ENCODE assay signal across 11 cellular contexts in the genomic region with DNA sequence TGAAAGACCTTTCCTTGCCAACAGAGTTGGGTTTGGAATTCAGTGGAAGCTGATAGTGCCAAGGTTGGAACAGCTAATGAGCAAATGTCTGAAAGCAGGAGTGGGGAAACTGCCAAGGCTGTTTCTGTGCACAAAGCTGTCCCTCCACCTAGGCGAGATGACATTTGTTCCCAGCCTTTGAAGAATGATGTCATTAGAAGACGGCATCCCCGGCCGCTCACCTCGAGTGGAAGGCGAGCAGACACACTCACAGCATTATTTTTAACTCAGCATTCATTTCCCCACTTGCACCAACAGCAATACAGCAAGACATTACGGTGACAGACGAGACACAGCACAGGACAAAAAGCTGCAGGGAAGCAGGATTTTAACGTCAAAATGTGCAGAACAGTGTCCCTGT.
"Had no signal": no experiment of that assay in that cellular context is flagged by ENCODE, and none has a peak within 500 bp of the region (broad histone marks: within the 10 kb centered on the region; RNA-seq: fewer than 3 reads in every experiment).

No MANE protein-coding gene starts in this region.

- FAIRE-seq: bronchial epithelial cell had no signal

- DNase-seq: activated CD4-positive, CD25-positive, alpha-beta regulatory T cell treated with anti-CD3 and anti-CD28 coated beads, Interleukin-2, amount 50 U/mL, for 72 hours; activated naive CD4-positive, alpha-beta T cell; activated T-cell treated with anti-CD3 and anti-CD28 coated beads for 4 hours; aorta; mesendoderm; psoas muscle; stimulated activated CD4-positive, alpha-beta T cell treated with anti-CD3 and anti-CD28 coated beads, Interleukin-2, amount 100 ng/mL, for 24 hours; T-helper 9 cell had no signal

- ATAC-seq: esophagus mucosa; psoas muscle; stimulated activated effector memory CD8-positive, alpha-beta T cell treated with anti-CD3 and anti-CD28 coated beads, Interleukin-12 subunit alpha, Interleukin-12 subunit beta, amount 100 ng/mL, for 72 hours had no signal
